In genomic region chr13:51494151-51494550, GRCh38 we compare ENCODE assay signal across 31 cellular contexts. TPM values are rescaled to one million over a fixed set of nuclear protein-coding genes. Genes with fewer than 3 reads are reported as not detected.
A peak's percentile ranks its signal among the peaks of the same experiment; 100 is the strongest.
DNase-seq lines count a peak whose midpoint lies in the region; ATAC-seq and TF ChIP-seq lines count a peak whose summit lies in the region.
"Had no signal": no experiment of that assay in that cellular context is flagged by ENCODE, and none has a peak within 500 bp of the region (broad histone marks: within the 10 kb centered on the region; RNA-seq: fewer than 3 reads in every experiment).

No MANE protein-coding gene starts in this region.

- H3K4me2 ChIP-seq in PC-9: no peak overlapping the region
- H3K4me2 ChIP-seq: KMS-11, neural progenitor cell, smooth muscle cell had no signal

- H2AFZ ChIP-seq in PC-9: no peak overlapping the region
- H2AFZ ChIP-seq: neural progenitor cell, parathyroid adenoma had no signal

- no peaks in the 10 kb centered on the region for H3K4me1 ChIP-seq in adipocyte (ENCODE audit: control insufficient read depth, insufficient read depth, low read length)
- no peaks in the 10 kb centered on the region for H3K4me1 ChIP-seq in PC-9 (replicated peaks; ENCODE audit: insufficient read depth)
- no peaks in the 10 kb centered on the region for H3K4me1 ChIP-seq in spleen
- H3K4me1 ChIP-seq: foreskin keratinocyte, neural progenitor cell, parathyroid adenoma, vagina had no signal

- no TSS peak for BruUV-seq in PC-9 (replicated peaks; lab: Mats Ljungman, UMichigan)

- no peak for TF ChIP-seq POLR2A in spleen (IDR thresholded peaks at IDR 0.05)

- H3K79me2 ChIP-seq in PC-9 (ENCODE audit: low read depth): no peaks in the 10 kb centered on the region
- H3K79me2 ChIP-seq: parathyroid adenoma had no signal

- H4K20me1 ChIP-seq in PC-9 (ENCODE audit: insufficient read depth): no peaks in the 10 kb centered on the region

- H3K36me3 ChIP-seq in adipocyte (ENCODE audit: control insufficient read depth, insufficient read depth, low read length, severe bottlenecking) (no peaks in the 10 kb centered on the region), PC-9 (ENCODE audit: low read depth) (no peaks in the 10 kb centered on the region), spleen (no peaks in the 10 kb centered on the region)
- H3K36me3 ChIP-seq: MG63, neural progenitor cell, thyroid gland, vagina had no signal

- DNase-seq in GM03348 (ENCODE audit: low spot score): peak; percentile 53
- DNase-seq in adipocyte (ENCODE audit: low read depth): peak; percentile 51
- peak; percentile 45 for DNase-seq in fibroblast of peridontal ligament (ENCODE audit: extremely low read depth)
- DNase-seq in H4 (ENCODE audit: low spot score): no peak
- no peak for DNase-seq in PC-9
- no peak for DNase-seq in spleen
- DNase-seq: activated CD8-positive, alpha-beta T cell treated with anti-CD3 and anti-CD28 coated beads, Interleukin-2, amount 10 ng/mL, durations not matched to agents 7 days and 5 days; activated naive CD4-positive, alpha-beta T cell treated with anti-CD3 and anti-CD28 coated beads, Interleukin-2, amount 10 ng/mL, durations not matched to agents 7 days and 5 days; amniotic stem cell; cortex of kidney; effector memory CD4-positive, alpha-beta T cell; GF-D8; head of caudate nucleus; MG63; NCI-H1417 treated with DMSO at 0.1 percent for 48 hours; NCI-H2081; NCI-H345; SHP77 treated with DMSO at 0.1 percent for 48 hours; stimulated activated CD4-positive, alpha-beta T cell treated with anti-CD3 and anti-CD28 coated beads, Interleukin-1b, Interleukin-23, amount 100 ng/mL, for 48 hours; stimulated activated naive CD8-positive, alpha-beta T cell treated with anti-CD3 and anti-CD28 coated beads, Interleukin-15, amount 100 ng/mL, for 72 hours; SW 1271; thyroid gland had no signal

- intact Hi-C loops in PC-9 (cut with micrococcal nuclease; ENCODE audit: unreplicated experiment) (no loop called here), spleen (cut with DNase I; ENCODE audit: low total_unique reads) (no loop called here)

- POLR2A ChIA-PET in PC-9 (lab: Charles Lee; ENCODE audit: unreplicated experiment): no interaction called here

- H3K9ac ChIP-seq in adipocyte (ENCODE audit: low read length): no peak overlapping the region
- H3K9ac ChIP-seq: KMS-11, neural progenitor cell, parathyroid adenoma had no signal

- H3K4me3 ChIP-seq in adipocyte (ENCODE audit: low read length) (no peak overlapping the region), PC-9 (no peak overlapping the region), spleen (no peak overlapping the region)
- H3K4me3 ChIP-seq: MG63, neural progenitor cell, smooth muscle cell, thyroid gland, vagina had no signal

- H3K9me3 ChIP-seq in adipocyte (ENCODE audit: control insufficient read depth, low read length) (no peaks in the 10 kb centered on the region), PC-9 (ENCODE audit: insufficient read depth, low read depth) (no peaks in the 10 kb centered on the region), spleen (no peaks in the 10 kb centered on the region)
- H3K9me3 ChIP-seq: MG63, thyroid gland, vagina had no signal

- H3K9me2 ChIP-seq in PC-9 (ENCODE audit: insufficient read depth): no peaks in the 10 kb centered on the region

- CTCF ChIA-PET in PC-9 (lab: Charles Lee): no interaction called here

- no peak overlapping the region for H3K27ac ChIP-seq in PC-9
- no peak overlapping the region for H3K27ac ChIP-seq in spleen
- H3K27ac ChIP-seq: epithelial cell of prostate, foreskin keratinocyte, KMS-11, neural progenitor cell, parathyroid adenoma, thyroid gland, vagina had no signal

- H3K27me3 ChIP-seq in adipocyte (replicated peaks; ENCODE audit: control insufficient read depth, insufficient read depth, low read length) (no peaks in the 10 kb centered on the region), PC-9 (ENCODE audit: insufficient read depth, low read depth) (no peaks in the 10 kb centered on the region), spleen (replicated peaks in 1 of 7) (no peaks in the 10 kb centered on the region)
- H3K27me3 ChIP-seq: foreskin keratinocyte, MG63, neural progenitor cell, thyroid gland, vagina had no signal

- TF ChIP-seq CTCF in PC-9 (conservative IDR thresholded peaks at IDR 0.05): no peak
- no peak for TF ChIP-seq CTCF in spleen (IDR thresholded peaks at IDR 0.05 in 8 of 11, conservative IDR thresholded peaks at IDR 0.05 in 3 of 11)

- H3F3A ChIP-seq in PC-9 (ENCODE audit: insufficient read depth, low read depth): no peaks in the 10 kb centered on the region

- no peak for ATAC-seq in HG03108 (IDR thresholded peaks at IDR 0.05; ENCODE audit: unreplicated experiment)
- ATAC-seq: activated CD8-positive, alpha-beta T cell treated with anti-CD3 and anti-CD28 coated beads, Interleukin-2, amount 10 ng/mL, durations not matched to agents 7 days and 5 days; activated T-helper 17 cell treated with anti-CD3 and anti-CD28 coated beads, Interleukin-2, amount 50 U/mL, for 72 hours; foreskin keratinocyte; stimulated activated naive CD8-positive, alpha-beta T cell treated with anti-CD3 and anti-CD28 coated beads, Interleukin-15, amount 100 ng/mL, for 72 hours had no signal

RNA-seq across cellular contexts. Expression of gene INTS6, which starts 41.3 kb away (rescaled TPM):
- total RNA-seq in H4 (2014; rRNA removed; shearing (Covaris generic)): 18.6 and 21.0 TPM in 2 replicates
- total RNA-seq in PC-9 (2021) (43.5 and 45.5 TPM in 2 replicates), spleen (10 to 100 TPM; 40.8 to 61.8 (median 51.0) TPM)
- polyA plus RNA-seq in spleen: 1 to 10 TPM; 9.0 to 9.9 (median 9.2) TPM

Comparison
In these comparisons a context has a peak if more than half of its experiments do, and no peak if none do; other contexts are left out.
1. DNase-seq: peak in GM03348 (single experiment), adipocyte (single experiment) and fibroblast of peridontal ligament (single experiment); none in H4 (single experiment), PC-9 (0 of 2) and spleen (single experiment).